6 cellular contexts compared by ENCODE assay signal in the genomic region with DNA sequence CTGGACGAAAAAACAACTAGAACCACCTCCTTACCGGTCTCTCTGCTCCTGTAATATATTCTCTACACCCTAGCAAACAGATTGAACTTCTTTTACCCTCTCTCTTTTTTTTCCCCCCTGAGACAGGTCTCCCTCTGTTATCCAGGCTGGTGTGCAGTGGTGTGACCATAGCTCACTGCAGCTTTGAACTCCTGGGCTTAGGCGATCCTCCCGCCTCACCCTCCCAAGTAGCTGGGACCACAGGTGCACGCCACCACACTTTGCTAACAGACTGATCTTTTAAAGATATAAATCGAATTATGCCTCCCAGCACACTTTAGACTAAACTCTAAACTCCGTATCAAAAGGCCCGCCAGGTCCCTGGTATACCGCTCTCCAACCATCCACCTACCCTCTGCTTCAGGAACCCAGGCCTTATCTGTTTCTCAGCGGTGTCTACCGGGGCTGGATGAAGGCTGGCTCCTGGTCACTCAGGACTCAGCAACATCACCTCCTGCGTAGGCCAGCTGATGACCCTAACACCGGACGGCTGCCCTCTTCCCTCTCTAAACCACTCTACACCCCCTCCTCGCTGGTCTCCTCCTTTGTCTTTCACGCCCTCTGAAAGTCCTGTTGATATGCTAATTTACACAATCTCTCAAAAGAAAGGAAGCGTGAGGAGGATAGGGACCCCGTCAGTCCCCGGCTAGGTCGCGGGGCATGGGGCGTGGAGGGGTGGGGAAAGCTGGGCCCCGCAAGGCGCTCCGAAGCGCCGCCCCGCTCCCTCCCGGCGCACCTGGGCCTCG. TPM values are rescaled to one million over a fixed set of nuclear protein-coding genes. Genes with fewer than 3 reads are reported as not detected.
DNase-seq lines count a peak whose midpoint lies in the region; ATAC-seq and TF ChIP-seq lines count a peak whose summit lies in the region.

No MANE protein-coding gene starts in this region.

- no peak for ATAC-seq in activated CD8-positive, alpha-beta T cell treated with anti-CD3 and anti-CD28 coated beads, Interleukin-2, amount 10 ng/mL, durations not matched to agents 7 days and 5 days

- DNase-seq in H7 (peak; percentile 94), lower leg skin (ENCODE audit: low spot score in 2 of 2) (peak in 1 of 2 donors; percentile 78), NCI-H1105 treated with DMSO at 0.1 percent for 48 hours (lab: John Stamatoyannopoulos, UW) (no peak), epidermal melanocyte (ENCODE audit: insufficient read length, low spot score) (no peak)
- peak; percentile 31 for DNase-seq in activated CD8-positive, alpha-beta T cell treated with anti-CD3 and anti-CD28 coated beads, Interleukin-2, amount 10 ng/mL, durations not matched to agents 7 days and 5 days
- DNase-seq in NK-92 treated with Interleukin-12 subunit alpha and Interleukin-12 subunit beta, amount 100 ng/mL, for 24 hours (lab: John Stamatoyannopoulos, UW): no peak

- H3K9me3 Mint-ChIP-seq in activated CD8-positive, alpha-beta T cell treated with anti-CD3 and anti-CD28 coated beads, Interleukin-2, amount 10 ng/mL, durations not matched to agents 7 days and 5 days (ENCODE audit: insufficient read depth): no peaks in the 10 kb centered on the region

- POLR2A ChIA-PET in activated CD8-positive, alpha-beta T cell treated with anti-CD3 and anti-CD28 coated beads, Interleukin-2, amount 10 ng/mL, durations not matched to agents 7 days and 5 days (lab: Charles Lee): interaction anchor here (0.5 to 6.0 kb wide), 7 partner anchors 14 to 195 kb away, joined by 3 to 67 read pairs (median 5); a partner anchor contains a TSS

- H3K4me3 Mint-ChIP-seq in activated CD8-positive, alpha-beta T cell treated with anti-CD3 and anti-CD28 coated beads, Interleukin-2, amount 10 ng/mL, durations not matched to agents 7 days and 5 days: peak overlapping the region; percentile 88

- H3K27me3 Mint-ChIP-seq in activated CD8-positive, alpha-beta T cell treated with anti-CD3 and anti-CD28 coated beads, Interleukin-2, amount 10 ng/mL, durations not matched to agents 7 days and 5 days (ENCODE audit: low read depth): no peaks in the 10 kb centered on the region

- peaks cover 48% of the 10 kb centered on the region for H3K36me3 Mint-ChIP-seq in activated CD8-positive, alpha-beta T cell treated with anti-CD3 and anti-CD28 coated beads, Interleukin-2, amount 10 ng/mL, durations not matched to agents 7 days and 5 days (ENCODE audit: low read depth)

- CTCF ChIA-PET in activated CD8-positive, alpha-beta T cell treated with anti-CD3 and anti-CD28 coated beads, Interleukin-2, amount 10 ng/mL, durations not matched to agents 7 days and 5 days (lab: Charles Lee): interaction anchor here (1.5 to 2.4 kb wide), 3 partner anchors 13 to 33 kb away, joined by 3 to 8 read pairs (median 4); a partner anchor contains a TSS

- peak overlapping the region; percentile 94 for H3K27ac Mint-ChIP-seq in activated CD8-positive, alpha-beta T cell treated with anti-CD3 and anti-CD28 coated beads, Interleukin-2, amount 10 ng/mL, durations not matched to agents 7 days and 5 days

- H3K36me3 ChIP-seq in H7 (replicated peaks; ENCODE audit: control insufficient read depth, insufficient read depth, low read length): peaks cover 12% of the 10 kb centered on the region

- no peak for TF ChIP-seq POLR2A in lower leg skin (IDR thresholded peaks at IDR 0.05)

- intact Hi-C loops in lower leg skin (cut with DNase I; ENCODE audit: low total_unique reads): no loop called here

- WGBS in lower leg skin, 2 donors: 14 to 16% methylated on average over 25 to 31 of the region's 31 CpGs

- H3K4me1 Mint-ChIP-seq in activated CD8-positive, alpha-beta T cell treated with anti-CD3 and anti-CD28 coated beads, Interleukin-2, amount 10 ng/mL, durations not matched to agents 7 days and 5 days (ENCODE audit: low read depth): peaks cover 39% of the 10 kb centered on the region

- peak overlapping the region; percentile 79 for H3K4me3 ChIP-seq in H7 (ENCODE audit: insufficient read depth, low read depth, low read length)
- peak overlapping the region; percentile 80 for H3K4me3 ChIP-seq in lower leg skin (ENCODE audit: low read depth, poor library complexity, severe bottlenecking)

- H3K27me3 ChIP-seq in H7 (ENCODE audit: control insufficient read depth, insufficient read depth, low read length): no peaks in the 10 kb centered on the region

- no peak for TF ChIP-seq CTCF in lower leg skin (IDR thresholded peaks at IDR 0.05)

RNA-seq across cellular contexts. Expression of a gene that starts 0.7 kb away (rescaled TPM):
- 42.3 and 45.3 TPM in 2 replicates for total RNA-seq in H7 (2014; rRNA removed; shearing (Covaris generic))
- total RNA-seq in activated CD8-positive, alpha-beta T cell treated with anti-CD3 and anti-CD28 coated beads, Interleukin-2, amount 10 ng/mL, durations not matched to agents 7 days and 5 days: 10 to 100 TPM; 33.9 to 35.0 TPM
- 10 to 100 TPM; 31.0 to 50.4 (median 42.1) TPM for total RNA-seq in lower leg skin

RNA-seq across cellular contexts. Expression of a gene that starts 14.4 kb away (rescaled TPM):
- total RNA-seq in H7 (2014; rRNA removed; shearing (Covaris generic)): 20.1 and 20.2 TPM in 2 replicates
- 10 to 100 TPM; 26.8 to 29.5 TPM for total RNA-seq in activated CD8-positive, alpha-beta T cell treated with anti-CD3 and anti-CD28 coated beads, Interleukin-2, amount 10 ng/mL, durations not matched to agents 7 days and 5 days
- total RNA-seq in lower leg skin: 10 to 100 TPM; 19.6 to 33.9 (median 23.4) TPM

RNA-seq across cellular contexts. Expression of a gene that starts 15.3 kb away (rescaled TPM):
- total RNA-seq in H7 (2014; rRNA removed; shearing (Covaris generic)): 28.8 and 31.4 TPM in 2 replicates
- total RNA-seq in activated CD8-positive, alpha-beta T cell treated with anti-CD3 and anti-CD28 coated beads, Interleukin-2, amount 10 ng/mL, durations not matched to agents 7 days and 5 days: 10 to 100 TPM; 47.0 to 48.1 TPM
- 10 to 100 TPM; 11.5 to 21.1 (median 18.2) TPM for total RNA-seq in lower leg skin

RNA-seq across cellular contexts. Expression of a gene that starts 32.2 kb away (rescaled TPM):
- total RNA-seq in H7 (2014; rRNA removed; shearing (Covaris generic)): 48.6 and 61.3 TPM in 2 replicates
- 10 to 100 TPM; 94.3 to 97.2 TPM for total RNA-seq in activated CD8-positive, alpha-beta T cell treated with anti-CD3 and anti-CD28 coated beads, Interleukin-2, amount 10 ng/mL, durations not matched to agents 7 days and 5 days
- 10 to 100 TPM; 21.9 to 40.9 (median 34.5) TPM for total RNA-seq in lower leg skin

RNA-seq across cellular contexts. Expression of a gene that starts 32.9 kb away (rescaled TPM):
- 35.8 and 36.8 TPM in 2 replicates for total RNA-seq in H7 (2014; rRNA removed; shearing (Covaris generic))
- total RNA-seq in activated CD8-positive, alpha-beta T cell treated with anti-CD3 and anti-CD28 coated beads, Interleukin-2, amount 10 ng/mL, durations not matched to agents 7 days and 5 days: 10 to 100 TPM; 90.2 to 94.3 TPM
- 1 to 10 TPM in 3 of 4 donors, under 1 TPM in 1; 0.39 to 3.9 (median 2.0) TPM for total RNA-seq in lower leg skin

Comparison
In these comparisons a context has a peak if more than half of its experiments do, and no peak if none do; other contexts are left out.
1. DNase-seq: peak in H7 (single experiment) and activated CD8-positive, alpha-beta T cell treated with anti-CD3 and anti-CD28 coated beads, Interleukin-2, amount 10 ng/mL, durations not matched to agents 7 days and 5 days (single experiment); none in NK-92 treated with Interleukin-12 subunit alpha and Interleukin-12 subunit beta, amount 100 ng/mL, for 24 hours (single experiment), NCI-H1105 treated with DMSO at 0.1 percent for 48 hours (single experiment) and epidermal melanocyte (single experiment).